ENCODE assay signal across 22 cellular contexts in genomic region chr1:187960125-187960638, GRCh38.
"Had no signal": no experiment of that assay in that cellular context is flagged by ENCODE, and none has a peak within 500 bp of the region (broad histone marks: within the 10 kb centered on the region; RNA-seq: fewer than 3 reads in every experiment).

No MANE protein-coding gene starts in this region.

- H3K4me1 ChIP-seq: Peyer's patch, SJSA1 had no signal

- H3K27me3 ChIP-seq: Peyer's patch, SJSA1 had no signal

- H3K36me3 ChIP-seq: Peyer's patch, SJSA1 had no signal

- H3K27ac ChIP-seq: HL-60, Peyer's patch, SJSA1, SK-N-MC had no signal

- H3K4me3 ChIP-seq: Peyer's patch, SJSA1, SK-N-MC had no signal

- DNase-seq: Karpas-422, KG1, MM.1S, NCI-H1092 treated with DMSO at 0.1 percent for 48 hours, NCI-H1436, NCI-H187, NCI-H2029, NCI-H2081 treated with DMSO at 0.1 percent for 48 hours, NCI-H2171, NCI-H226, NCI-H446, NCI-H510A, NCI-H524 treated with DMSO at 0.1 percent for 48 hours, NCI-H69, NCI-H774, PC-3, Peyer's patch, SIG-M5 had no signal

- H3K9me3 ChIP-seq: Peyer's patch, SJSA1 had no signal

- ATAC-seq: PC-3, Right ventricle myocardium inferior had no signal
